In genomic region chr13:73090116-73090811, GRCh38 we compare ENCODE assay signal across 8 cellular contexts. TPM values are rescaled to one million over a fixed set of nuclear protein-coding genes. Genes with fewer than 3 reads are reported as not detected.
DNase-seq lines count a peak whose midpoint lies in the region; ATAC-seq, FAIRE-seq and TF ChIP-seq lines count a peak whose summit lies in the region.

No MANE protein-coding gene starts in this region.

- H3K27ac ChIP-seq in pancreas (peak overlapping the region in 2 of 4 donors; percentile 54 to 67), gastrocnemius medialis (no peak overlapping the region)

- WGBS in pancreas, 2 donors, result 73 to 75% methylated on average over 7 of the region's 7 CpGs
- 52 to 53% methylated on average over 7 of the region's 7 CpGs for WGBS in lower leg skin, 2 donors

- DNase-seq in stimulated activated CD4-positive, alpha-beta T cell treated with anti-CD3 and anti-CD28 coated beads, Interleukin-15, amount 100 ng/mL, for 24 hours, result peak; percentile 12
- no peak for DNase-seq in stimulated activated CD4-positive, alpha-beta T cell treated with anti-CD3 and anti-CD28 coated beads, Interleukin-2, amount 100 ng/mL, for 48 hours
- DNase-seq in NCI-H2029 (lab: John Stamatoyannopoulos, UW) (peak; percentile 81), chondrocyte (ENCODE audit: low spot score) (no peak), pancreas (peak in 3 of 6 donors; percentile 10 to 56 (median 39)), lower leg skin (ENCODE audit: low spot score in 2 of 2) (no peak), NCI-H128 (lab: John Stamatoyannopoulos, UW; ENCODE audit: unreplicated experiment) (no peak), gastrocnemius medialis (no peak)

- peaks cover 0 to 7% (median 0%) of the 10 kb centered on the region in 3 donors for H3K4me1 ChIP-seq in pancreas
- H3K4me1 ChIP-seq in gastrocnemius medialis, result no peaks in the 10 kb centered on the region

- no peak overlapping the region for H3K4me3 ChIP-seq in pancreas
- H3K4me3 ChIP-seq in lower leg skin (ENCODE audit: low read depth, poor library complexity, severe bottlenecking), result no peak overlapping the region
- no peak overlapping the region for H3K4me3 ChIP-seq in gastrocnemius medialis

- intact Hi-C loops in pancreas (cut with DNase I) (no loop called here), lower leg skin (cut with DNase I; ENCODE audit: low total_unique reads) (no loop called here), gastrocnemius medialis (cut with DNase I; ENCODE audit: low total_unique reads) (no loop called here)

- H3K4me1 Mint-ChIP-seq in chondrocyte (ENCODE audit: low read depth), result peaks cover 5% of the 10 kb centered on the region

- H3K9me3 ChIP-seq in pancreas (no peaks in the 10 kb centered on the region), gastrocnemius medialis (peaks cover 0 to 4% (median 0%) of the 10 kb centered on the region in 3 donors)

- H3K9me3 Mint-ChIP-seq in chondrocyte (ENCODE audit: low read depth), result peaks cover 10% of the 10 kb centered on the region

- ATAC-seq in pancreas, result peak; percentile 78 to 97 (median 90)
- no peak for ATAC-seq in gastrocnemius medialis

- in situ Hi-C loops in gastrocnemius medialis (cut with MboI; ENCODE audit: low sequenced_read_pairs in 4 of 4), result no loop called here

- H3K27me3 ChIP-seq in pancreas (no peaks in the 10 kb centered on the region), gastrocnemius medialis (no peaks in the 10 kb centered on the region)

- H3K4me3 Mint-ChIP-seq in chondrocyte (ENCODE audit: unreplicated experiment), result no peak overlapping the region

- no peak for TF ChIP-seq POLR2A in lower leg skin (IDR thresholded peaks at IDR 0.05)
- no peak for TF ChIP-seq POLR2A in gastrocnemius medialis (IDR thresholded peaks at IDR 0.05)

- no peaks in the 10 kb centered on the region for H3K36me3 Mint-ChIP-seq in chondrocyte (ENCODE audit: low read depth)

- no peak for TF ChIP-seq CTCF in chondrocyte (IDR thresholded peaks at IDR 0.05)
- no peak for TF ChIP-seq CTCF in pancreas (IDR thresholded peaks at IDR 0.05)
- no peak for TF ChIP-seq CTCF in lower leg skin (IDR thresholded peaks at IDR 0.05)
- no peak for TF ChIP-seq CTCF in gastrocnemius medialis (IDR thresholded peaks at IDR 0.05 in 4 of 5, conservative IDR thresholded peaks at IDR 0.05 in 1 of 5)

- peak overlapping the region; percentile 36 for H3K27ac Mint-ChIP-seq in chondrocyte (ENCODE audit: unreplicated experiment)

- H3K36me3 ChIP-seq in pancreas, result no peaks in the 10 kb centered on the region
- H3K36me3 ChIP-seq in gastrocnemius medialis, result no peaks in the 10 kb centered on the region

- no peak for FAIRE-seq in pancreas (lab: Jason Lieb, UNC)

- no peaks in the 10 kb centered on the region for H3K27me3 Mint-ChIP-seq in chondrocyte (ENCODE audit: low read depth)

RNA-seq across cellular contexts. Expression of gene KLF5, which starts 31.5 kb away (rescaled TPM):
- total RNA-seq in chondrocyte, result 7.0 to 8.4 TPM (median 7.9 TPM) in 3 replicates
- 10 to 100 TPM in 2 of 6 donors, 1 to 10 TPM in 4; 3.9 to 18.2 (median 8.8) TPM for total RNA-seq in pancreas
- 1 to 10 TPM; 5.8 to 7.3 TPM for polyA plus RNA-seq in pancreas
- total RNA-seq in lower leg skin, result 100 to 1,000 TPM; 244 to 544 (median 359) TPM
- 10 to 100 TPM in 2 of 4 donors, 1 to 10 TPM in 2; 9.8 to 15.6 (median 10.9) TPM for total RNA-seq in gastrocnemius medialis

Comparison
In these comparisons a context has a peak if more than half of its experiments do, and no peak if none do; other contexts are left out.
1. DNase-seq: peak in stimulated activated CD4-positive, alpha-beta T cell treated with anti-CD3 and anti-CD28 coated beads, Interleukin-15, amount 100 ng/mL, for 24 hours (single experiment) and NCI-H2029 (single experiment); none in stimulated activated CD4-positive, alpha-beta T cell treated with anti-CD3 and anti-CD28 coated beads, Interleukin-2, amount 100 ng/mL, for 48 hours (0 of 2), chondrocyte (single experiment), lower leg skin (0 of 2), NCI-H128 (single experiment) and gastrocnemius medialis (0 of 2).
2. ATAC-seq: peak in pancreas (4 of 4); none in gastrocnemius medialis (0 of 2).
3. RNA of gene KLF5, which starts 31.5 kb away (total RNA-seq): 244 to 544 TPM in lower leg skin; 9.8 to 15.6 TPM in gastrocnemius medialis, 3.9 to 18.2 TPM in pancreas and 7.0 to 8.4 TPM in chondrocyte; every median in the first group is over 10 times any median in the second.